Comparison of ENCODE assay signal across 12 cellular contexts in the genomic region with DNA sequence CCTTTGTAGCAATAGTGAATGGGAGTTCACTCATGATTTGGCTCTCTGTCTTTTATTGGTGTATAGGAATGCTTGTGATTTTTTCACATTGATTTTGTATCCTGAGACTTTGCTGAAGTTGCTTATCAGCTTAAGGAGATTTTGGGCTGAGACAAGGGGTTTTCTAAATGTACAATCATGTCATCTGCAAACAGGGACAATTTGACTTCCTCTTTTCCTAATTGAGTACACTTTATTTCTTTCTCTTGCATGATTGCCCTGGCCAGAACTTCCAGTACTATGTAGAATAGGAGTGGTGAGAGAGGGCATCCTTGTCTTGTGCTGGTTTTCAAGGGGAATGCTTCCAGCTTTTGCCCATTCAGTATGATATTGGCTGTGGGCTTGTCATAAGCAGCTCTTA. TPM values are rescaled to one million over a fixed set of nuclear protein-coding genes. Genes with fewer than 3 reads are reported as not detected.
"Had no signal": no experiment of that assay in that cellular context is flagged by ENCODE, and none has a peak within 500 bp of the region (broad histone marks: within the 10 kb centered on the region; RNA-seq: fewer than 3 reads in every experiment).

No MANE protein-coding gene starts in this region.

RNA-seq across cellular contexts. Expression of gene PGLYRP3, which starts 3.3 kb away (rescaled TPM):
- total RNA-seq: OCI-LY7, PC-3, PC-9, Peyer's patch, Right ventricle myocardium inferior, Right ventricle myocardium superior, RPMI7951, SJCRH30, SJSA1, SK-MEL-5, T-cell had no signal
- polyA plus RNA-seq: SK-N-SH had no signal

RNA-seq across cellular contexts. Expression of gene PGLYRP4, which starts 32.6 kb away (rescaled TPM):
- total RNA-seq: OCI-LY7, PC-3, PC-9, Peyer's patch, Right ventricle myocardium inferior, Right ventricle myocardium superior, RPMI7951, SJCRH30, SJSA1, SK-MEL-5, T-cell had no signal
- polyA plus RNA-seq: SK-N-SH had no signal

RNA-seq across cellular contexts. Expression of gene S100A9, which starts 41.6 kb away (rescaled TPM):
- total RNA-seq: OCI-LY7, SJCRH30, SJSA1, SK-MEL-5 had no signal
- polyA plus RNA-seq: SK-N-SH had no signal

RNA-seq across cellular contexts. Expression of gene LORICRIN, which starts 56.5 kb away (rescaled TPM):
- total RNA-seq: OCI-LY7, PC-3, PC-9, Peyer's patch, Right ventricle myocardium inferior, Right ventricle myocardium superior, RPMI7951, SJCRH30, SJSA1, SK-MEL-5 had no signal
- polyA plus RNA-seq: SK-N-SH had no signal

RNA-seq across cellular contexts. Expression of gene S100A12, which starts 59.4 kb away (rescaled TPM):
- total RNA-seq: OCI-LY7, PC-3, PC-9, Peyer's patch, RPMI7951, SJCRH30, SJSA1, SK-MEL-5 had no signal
- polyA plus RNA-seq: SK-N-SH had no signal
